ENCODE assay signal across 8 cellular contexts in genomic region chr2:113626616-113627330, GRCh38. TPM values are rescaled to one million over a fixed set of nuclear protein-coding genes. Genes with fewer than 3 reads are reported as not detected.
A peak's percentile ranks its signal among the peaks of the same experiment; 100 is the strongest.
DNase-seq lines count a peak whose midpoint lies in the region; ATAC-seq, FAIRE-seq and TF ChIP-seq lines count a peak whose summit lies in the region.
"Not testable (repeated sequence)": the region's sequence is repeated elsewhere in the genome, so short reads cannot be mapped to it uniquely, and the experiment has no call there.

Gene RABL2A, plus strand, starts transcription at chr2:113627266. Its CDS starts 1,341 bp downstream, at chr2:113628607.

- H3K9ac ChIP-seq in kidney (ENCODE audit: low read length in 2 of 2) = peak within 1 kb of the TSS in 1 of 2 donors; percentile 46

- peak; percentile 95 for ATAC-seq in HG02610 (IDR thresholded peaks at IDR 0.05; ENCODE audit: unreplicated experiment)
- ATAC-seq in gastrocnemius medialis = peak; percentile 98
- ATAC-seq in upper lobe of right lung = peak; percentile 99

- TF ChIP-seq CTCF in GM13977 (IDR thresholded peaks at IDR 0.05; ENCODE audit: extremely low read depth, insufficient read depth, missing control alignments); LNCaP clone FGC (IDR thresholded peaks at IDR 0.05; ENCODE audit: control insufficient read depth, extremely low read depth, insufficient read depth); gastrocnemius medialis (IDR thresholded peaks at IDR 0.05 in 4 of 5, conservative IDR thresholded peaks at IDR 0.05 in 1 of 5); upper lobe of right lung (IDR thresholded peaks at IDR 0.05): not testable (repeated sequence)
- TF ChIP-seq CTCF in kidney (IDR thresholded peaks at IDR 0.05; ENCODE audit: borderline replicate concordance, extremely low read depth, insufficient read depth) = peak; percentile 10

- DNase-seq in GM13977 (ENCODE audit: low spot score) = peak; percentile 36
- peak; percentile 10 for DNase-seq in LNCaP clone FGC (ENCODE audit: low read depth)
- peak; percentile 94 for DNase-seq in activated CD8-positive, alpha-beta memory T cell treated with anti-CD3 and anti-CD28 coated beads for 24 hours
- DNase-seq in dermis blood vessel endothelial cell = peak; percentile 79
- peak; percentile 95 for DNase-seq in kidney
- peak; percentile 64 to 75 for DNase-seq in gastrocnemius medialis
- DNase-seq in upper lobe of right lung = peak; percentile 92

- not testable (repeated sequence) for H3K36me3 ChIP-seq in kidney (ENCODE audit: control insufficient read depth in 1 of 2, insufficient read depth in 2 of 2, low read length in 2 of 2); gastrocnemius medialis; upper lobe of right lung

- in situ Hi-C loops in GM13977 (cut with MboI; ENCODE audit: low pct_unique_long_range_greater_than_20kb, low sequenced_read_pairs, unreplicated experiment); gastrocnemius medialis (cut with MboI; ENCODE audit: low sequenced_read_pairs in 4 of 4): not testable (repeated sequence)

- not testable (repeated sequence) for H3K9me3 ChIP-seq in kidney (ENCODE audit: control insufficient read depth in 1 of 2, low read length in 2 of 2); gastrocnemius medialis; upper lobe of right lung

- H3K27ac ChIP-seq in kidney (ENCODE audit: low read depth in 2 of 2, low read length in 2 of 2); upper lobe of right lung: not testable (repeated sequence)
- H3K27ac ChIP-seq in gastrocnemius medialis = peak within 1 kb of the TSS in 3 of 4 donors; percentile 48 to 64 (median 62)

- intact Hi-C loops in kidney (cut with DNase I); gastrocnemius medialis (cut with DNase I; ENCODE audit: low total_unique reads); upper lobe of right lung (cut with DNase I): not testable (repeated sequence)

- not testable (repeated sequence) for FAIRE-seq in kidney (lab: Jason Lieb, UNC)

- not testable (repeated sequence) for H3K4me1 ChIP-seq in kidney (ENCODE audit: control insufficient read depth in 1 of 2, insufficient read depth in 1 of 2, low read depth in 1 of 2, low read length in 2 of 2); gastrocnemius medialis; upper lobe of right lung

- H3K4me3 ChIP-seq in LNCaP clone FGC (ENCODE audit: low read depth, low read length) = peak within 1 kb of the TSS; percentile 55
- H3K4me3 ChIP-seq in kidney (ENCODE audit: low read length in 2 of 2) = peak within 1 kb of the TSS; percentile 61
- peak within 1 kb of the TSS; percentile 55 to 60 (median 56) for H3K4me3 ChIP-seq in gastrocnemius medialis
- peak within 1 kb of the TSS; percentile 50 for H3K4me3 ChIP-seq in upper lobe of right lung

- not testable (repeated sequence) for TF ChIP-seq POLR2A in gastrocnemius medialis (IDR thresholded peaks at IDR 0.05)

- not testable (repeated sequence) for H3K27me3 ChIP-seq in gastrocnemius medialis, upper lobe of right lung

RNA-seq across cellular contexts. Expression of gene RABL2A, which starts in this region (rescaled TPM):
- 4.1 and 6.3 TPM in 2 replicates for total RNA-seq in dermis blood vessel endothelial cell
- total RNA-seq in kidney = 28.4 TPM
- 12.8 TPM for polyA plus RNA-seq in kidney (ENCODE audit: insufficient read depth, low read depth, low replicate concordance)
- total RNA-seq in gastrocnemius medialis = 1 to 10 TPM; 1.2 to 5.2 (median 2.7) TPM
- 16.9 TPM for total RNA-seq in upper lobe of right lung

Comparison
In these comparisons a context has a peak if more than half of its experiments do, and no peak if none do; other contexts are left out.
1. DNase-seq: peak in every context shown above with its lines; median percentile 95 in kidney; 94 in activated CD8-positive, alpha-beta memory T cell treated with anti-CD3 and anti-CD28 coated beads for 24 hours; 92 in upper lobe of right lung; 79 in dermis blood vessel endothelial cell; 70 in gastrocnemius medialis; 36 in GM13977; 10 in LNCaP clone FGC.